Comparison of ENCODE assay signal across 12 cellular contexts in the genomic region with DNA sequence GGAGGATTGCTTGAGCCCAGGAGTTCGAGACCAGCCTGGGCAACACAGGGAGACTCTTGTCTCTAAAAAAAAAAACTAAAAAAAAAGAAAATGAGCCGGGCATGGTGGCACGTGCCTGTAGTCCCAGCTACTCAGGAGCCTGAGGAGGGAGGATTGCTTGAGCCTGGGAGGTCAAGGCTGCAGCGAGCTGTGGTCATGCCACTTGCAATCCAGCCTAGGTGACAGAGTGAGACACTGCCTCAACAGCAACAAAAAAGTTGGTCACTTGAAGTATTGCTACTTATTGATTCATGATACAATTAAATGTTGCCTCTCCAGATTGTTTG. TPM values are rescaled to one million over a fixed set of nuclear protein-coding genes. Genes with fewer than 3 reads are reported as not detected.
A peak's percentile ranks its signal among the peaks of the same experiment; 100 is the strongest.
DNase-seq lines count a peak whose midpoint lies in the region; ATAC-seq, FAIRE-seq and TF ChIP-seq lines count a peak whose summit lies in the region.
"Had no signal": no experiment of that assay in that cellular context is flagged by ENCODE, and none has a peak within 500 bp of the region (broad histone marks: within the 10 kb centered on the region; RNA-seq: fewer than 3 reads in every experiment).

No MANE protein-coding gene starts in this region.

- H3K27me3 ChIP-seq in HepG2 (ENCODE audit: control insufficient read depth in 1 of 2, insufficient read depth in 2 of 2, low read length in 2 of 2) (no peaks in the 10 kb centered on the region), right lobe of liver (no peaks in the 10 kb centered on the region), iPS DF 6.9 (ENCODE audit: control insufficient read depth, insufficient read depth, low read length) (no peaks in the 10 kb centered on the region)

- CTCF ChIA-PET in HepG2 (lab: Yijun Ruan, JAX; ENCODE audit: low intra/inter-chr PET ratio, low total read pairs): no interaction called here
- CTCF ChIA-PET in RWPE1 (lab: Yijun Ruan, JAX): no interaction called here

- H3K9me3 ChIP-seq in HepG2 (ENCODE audit: low read length) (no peaks in the 10 kb centered on the region), right lobe of liver (no peaks in the 10 kb centered on the region), T-helper 17 cell (ENCODE audit: control insufficient read depth, low read length, poor library complexity, severe bottlenecking) (no peaks in the 10 kb centered on the region), iPS DF 6.9 (ENCODE audit: control insufficient read depth, insufficient read depth, low read length) (no peaks in the 10 kb centered on the region)
- H3K9me3 ChIP-seq: prostate gland had no signal

- in situ Hi-C loops in HepG2 (cut with HindIII; ENCODE audit: extremely low pct_ligation_motif_present, low pct_unique_long_range_greater_than_20kb): no loop called here

- no peak overlapping the region for H2AFZ ChIP-seq in HepG2 (ENCODE audit: low read length)

- H3K9me3 Mint-ChIP-seq in stimulated activated naive B cell treated with anti-CD40 and anti-IgM and Interleukin-4, amounts not matched to agents 10 μg/mL and 1 μg/mL and 100 μg/mL, for 72 hours: peaks cover 3 to 5% of the 10 kb centered on the region in 2 donors

- ATAC-seq in HepG2 (peak; percentile 29), right lobe of liver (no peak), T-helper 17 cell (no peak), GM21423 (IDR thresholded peaks at IDR 0.05; ENCODE audit: unreplicated experiment) (no peak)
- peak in 1 of 2 donors; percentile 2 for ATAC-seq in stimulated activated naive B cell treated with anti-CD40 and anti-IgM and Interleukin-4, amounts not matched to agents 10 μg/mL and 1 μg/mL and 100 μg/mL, for 72 hours (replicated peaks)
- ATAC-seq: stimulated activated memory B cell treated with anti-CD40 and anti-IgM and Interleukin-4, amounts not matched to agents 10 μg/mL and 1 μg/mL and 100 μg/mL, for 72 hours had no signal

- H3K4me3 ChIP-seq in HepG2 (replicated peaks in 1 of 3; ENCODE audit: insufficient read depth in 1 of 3, low read depth in 2 of 3, low read length in 3 of 3) (peak overlapping the region; percentile 54 to 78 (median 73)), right lobe of liver (no peak overlapping the region), iPS DF 6.9 (ENCODE audit: low read length) (peak overlapping the region; percentile 43; the same call in 1 of the 2 replicates)
- H3K4me3 ChIP-seq: prostate gland had no signal

- TF ChIP-seq CTCF in HepG2 (CRISPR knock-in tag; IDR thresholded peaks at IDR 0.05) (no peak), right lobe of liver (IDR thresholded peaks at IDR 0.05) (no peak), RWPE1 (conservative IDR thresholded peaks at IDR 0.05; ENCODE audit: low read depth) (no peak)

- H3K9ac ChIP-seq in HepG2 (ENCODE audit: insufficient read depth, low read depth, low read length): peak overlapping the region; percentile 79

- 2% methylated on average over 4 of the region's 4 CpGs for WGBS in HepG2 (ENCODE audit: low lambda C conversion rate)
- 83% methylated on average over 4 of the region's 4 CpGs for whole genome bisulfite sequencing in right lobe of liver (ENCODE audit: insufficient coverage, low coverage, low lambda C conversion rate, missing lambda C conversion rate)
- no CpG with 5 or more reads among the region's 4 CpGs for WGBS in iPS DF 6.9 (ENCODE audit: insufficient coverage, insufficient read length)

- peaks cover 42% of the 10 kb centered on the region for H3K4me1 ChIP-seq in HepG2 (ENCODE audit: insufficient read depth, low read length)
- peaks cover 0 to 12% (median 0%) of the 10 kb centered on the region in 4 donors for H3K4me1 ChIP-seq in right lobe of liver
- H3K4me1 ChIP-seq in iPS DF 6.9 (ENCODE audit: control insufficient read depth, insufficient read depth, low read length): no peaks in the 10 kb centered on the region
- H3K4me1 ChIP-seq: prostate gland had no signal

- peak overlapping the region; percentile 83 for H3K27ac ChIP-seq in HepG2 (ENCODE audit: extremely low read length, insufficient read depth, low read length)
- H3K27ac ChIP-seq in right lobe of liver: no peak overlapping the region
- no peak overlapping the region for H3K27ac ChIP-seq in iPS DF 6.9 (ENCODE audit: low read length)
- H3K27ac ChIP-seq in RWPE1: no peak overlapping the region; the same call in 1 of the 2 replicates
- H3K27ac ChIP-seq: prostate gland had no signal

- TF ChIP-seq POLR2A in HepG2 (IDR thresholded peaks at IDR 0.05; ENCODE audit: insufficient read depth in 1 of 2, low read depth in 2 of 2, low read length in 2 of 2): no peak
- TF ChIP-seq POLR2A in right lobe of liver (IDR thresholded peaks at IDR 0.05): no peak

- POLR2A ChIA-PET in HepG2 (lab: Yijun Ruan, JAX): interaction anchor here (0.6 to 2.6 kb wide), 7 partner anchors 12 to 95 kb away, joined by 3 to 18 read pairs (median 5); a partner anchor contains a TSS
- POLR2A ChIA-PET in RWPE1 (lab: Yijun Ruan, JAX; ENCODE audit: low non-redundant PET): no interaction called here

- peaks cover 23% of the 10 kb centered on the region for H3K27me3 Mint-ChIP-seq in T-helper 17 cell
- H3K27me3 Mint-ChIP-seq in stimulated activated naive B cell treated with anti-CD40 and anti-IgM and Interleukin-4, amounts not matched to agents 10 μg/mL and 1 μg/mL and 100 μg/mL, for 72 hours: peaks cover 5 to 6% of the 10 kb centered on the region in 2 donors

- no peak for TF ChIP-seq RAD21 in HepG2 (CRISPR knock-in tag; IDR thresholded peaks at IDR 0.05)

- TF ChIP-seq EP300 in HepG2 (IDR thresholded peaks at IDR 0.05; ENCODE audit: low read depth in 2 of 2, low read length in 2 of 2) (no peak), HepG2 (CRISPR knock-in tag; IDR thresholded peaks at IDR 0.05; ENCODE audit: borderline replicate concordance) (no peak)

- DNase-seq in HepG2 (ENCODE audit: low spot score) (no peak), right lobe of liver (no peak), T-helper 17 cell (no peak), iPS DF 6.9 (ENCODE audit: low read depth, low spot score) (no peak), RWPE1 (ENCODE audit: low spot score) (no peak)
- no peak for DNase-seq in stimulated activated naive B cell treated with anti-CD40 and anti-IgM and Interleukin-4, amounts not matched to agents 10 μg/mL and 1 μg/mL and 100 μg/mL, for 72 hours
- DNase-seq in effector CD4-positive, alpha-beta T cell: no peak

- H3K4me3 Mint-ChIP-seq in T-helper 17 cell: no peak overlapping the region
- H3K4me3 Mint-ChIP-seq in stimulated activated naive B cell treated with anti-CD40 and anti-IgM and Interleukin-4, amounts not matched to agents 10 μg/mL and 1 μg/mL and 100 μg/mL, for 72 hours: peak overlapping the region in 1 of 2 donors; percentile 80

- peaks cover 8% of the 10 kb centered on the region for H3K4me1 Mint-ChIP-seq in T-helper 17 cell
- peaks cover 0 to 3% of the 10 kb centered on the region in 2 donors for H3K4me1 Mint-ChIP-seq in stimulated activated naive B cell treated with anti-CD40 and anti-IgM and Interleukin-4, amounts not matched to agents 10 μg/mL and 1 μg/mL and 100 μg/mL, for 72 hours

- no peaks in the 10 kb centered on the region for H3K79me2 ChIP-seq in HepG2 (ENCODE audit: insufficient read depth, low read length)

- peak overlapping the region; percentile 24 for H3K27ac Mint-ChIP-seq in T-helper 17 cell
- H3K27ac Mint-ChIP-seq in stimulated activated naive B cell treated with anti-CD40 and anti-IgM and Interleukin-4, amounts not matched to agents 10 μg/mL and 1 μg/mL and 100 μg/mL, for 72 hours: peak overlapping the region; percentile 97
- H3K27ac Mint-ChIP-seq: stimulated activated memory B cell treated with anti-CD40 and anti-IgM and Interleukin-4, amounts not matched to agents 10 μg/mL and 1 μg/mL and 100 μg/mL, for 72 hours had no signal

- intact Hi-C loops in HepG2 (cut with micrococcal nuclease; ENCODE audit: unreplicated experiment): loop anchor here (1.0 kb wide), 1 partner anchor 57 kb away; no protein-coding TSS in a partner anchor
- intact Hi-C loops in right lobe of liver (cut with DNase I): no loop called here

- H4K20me1 ChIP-seq in HepG2 (ENCODE audit: insufficient read depth, low read length): no peaks in the 10 kb centered on the region

- H3K36me3 ChIP-seq in HepG2 (replicated peaks in 1 of 2; ENCODE audit: control insufficient read depth in 1 of 2, insufficient read depth in 2 of 2, low read length in 2 of 2) (no peaks in the 10 kb centered on the region), right lobe of liver (no peaks in the 10 kb centered on the region), iPS DF 6.9 (ENCODE audit: control insufficient read depth, insufficient read depth, low read length) (no peaks in the 10 kb centered on the region)
- H3K36me3 ChIP-seq: prostate gland had no signal

- FAIRE-seq in HepG2 (lab: Jason Lieb, UNC): no peak
- FAIRE-seq: endometrium, GM12892 had no signal

- BruUV-seq in HepG2 (replicated peaks; lab: Mats Ljungman, UMichigan): no TSS peak

- H3K4me2 ChIP-seq in HepG2 (ENCODE audit: low read depth, low read length): peak overlapping the region; percentile 92

- H3K36me3 Mint-ChIP-seq in T-helper 17 cell (ENCODE audit: low read depth): peaks cover 2% of the 10 kb centered on the region
- peaks cover 2 to 3% of the 10 kb centered on the region in 2 donors for H3K36me3 Mint-ChIP-seq in stimulated activated naive B cell treated with anti-CD40 and anti-IgM and Interleukin-4, amounts not matched to agents 10 μg/mL and 1 μg/mL and 100 μg/mL, for 72 hours
- H3K36me3 Mint-ChIP-seq: stimulated activated memory B cell treated with anti-CD40 and anti-IgM and Interleukin-4, amounts not matched to agents 10 μg/mL and 1 μg/mL and 100 μg/mL, for 72 hours had no signal

RNA-seq across cellular contexts. Expression of a gene that starts 57.9 kb away (rescaled TPM):
- total RNA-seq in HepG2 (2016; rRNA removed; fragmentation: Illumina TruSeq; extraction: Trizol) (57.0 and 86.8 TPM in 2 replicates), right lobe of liver (10 to 100 TPM; 22.9 to 48.4 (median 30.5) TPM), T-helper 17 cell (1 to 10 TPM in 1 of 2 donors, under 1 TPM in 1; 0.62 to 1.9 TPM)
- total RNA-seq in HepG2 (2016; cell fraction: cytosol; rRNA removed; fragmentation: Illumina TruSeq; extraction: Trizol; ENCODE audit: low read depth): 14.2 and 17.8 TPM in 2 replicates
- 62.4 and 88.2 TPM in 2 replicates for total RNA-seq in HepG2 (2016; cell fraction: insoluble cytoplasmic fraction; rRNA removed; fragmentation: Illumina TruSeq; extraction: Trizol)
- total RNA-seq in HepG2 (2016; cell fraction: membrane; rRNA removed; fragmentation: Illumina TruSeq; extraction: Trizol): 25.0 and 25.5 TPM in 2 replicates
- 97.8 and 106 TPM in 2 replicates for total RNA-seq in HepG2 (2016; cell fraction: nucleus; rRNA removed; fragmentation: Illumina TruSeq; extraction: Trizol)
- polyA plus RNA-seq in HepG2 (2011; rRNA removed): 99.1 and 110 TPM in 2 replicates
- 56.1 and 93.3 TPM in 2 replicates for polyA plus RNA-seq in HepG2 (2011; cell fraction: cytosol; rRNA removed)
- polyA plus RNA-seq in HepG2 (2011; cell fraction: nucleus; rRNA removed): 22.6 and 33.0 TPM in 2 replicates
- polyA plus RNA-seq in HepG2 (2012): 106 and 129 TPM in 2 replicates
- 4.7 and 5.7 TPM in 2 replicates for polyA plus RNA-seq in HepG2 (2016; cell fraction: cytosol; fragmentation: Illumina TruSeq; extraction: Trizol; ENCODE audit: low read depth)
- polyA plus RNA-seq in HepG2 (2016; cell fraction: insoluble cytoplasmic fraction; fragmentation: Illumina TruSeq; extraction: Trizol; ENCODE audit: low read depth): 32.4 and 34.8 TPM in 2 replicates
- polyA plus RNA-seq in HepG2 (2016; cell fraction: membrane; fragmentation: Illumina TruSeq; extraction: Trizol; ENCODE audit: low read depth): 8.7 and 9.3 TPM in 2 replicates
- polyA plus RNA-seq in HepG2 (2016; cell fraction: nucleus; fragmentation: Illumina TruSeq; extraction: Trizol; ENCODE audit: insufficient read depth, low read depth): 64.8 and 73.1 TPM in 2 replicates
- polyA minus RNA-seq in HepG2 (2011; rRNA and poly(A)+ RNA removed; ENCODE audit: low replicate concordance): 48.0 and 115 TPM in 2 replicates
- 120 and 127 TPM in 2 replicates for polyA minus RNA-seq in HepG2 (2011; cell fraction: cytosol; rRNA and poly(A)+ RNA removed)
- polyA minus RNA-seq in HepG2 (2011; cell fraction: nucleus; rRNA and poly(A)+ RNA removed): 218 and 225 TPM in 2 replicates

Comparison
In these comparisons a context has a peak if more than half of its experiments do, and no peak if none do; other contexts are left out.
1. H3K4me3 ChIP-seq: peak in HepG2 (3 of 3) and iPS DF 6.9 (single experiment); none in right lobe of liver (0 of 3).
2. RNA of a gene that starts 57.9 kb away (total RNA-seq): 14.2 to 106 TPM in HepG2 and 22.9 to 48.4 TPM in right lobe of liver; 0.62 to 1.9 TPM in T-helper 17 cell; every median in the first group is over 4 times any median in the second.